8 cellular contexts compared by ENCODE assay signal in the genomic region with DNA sequence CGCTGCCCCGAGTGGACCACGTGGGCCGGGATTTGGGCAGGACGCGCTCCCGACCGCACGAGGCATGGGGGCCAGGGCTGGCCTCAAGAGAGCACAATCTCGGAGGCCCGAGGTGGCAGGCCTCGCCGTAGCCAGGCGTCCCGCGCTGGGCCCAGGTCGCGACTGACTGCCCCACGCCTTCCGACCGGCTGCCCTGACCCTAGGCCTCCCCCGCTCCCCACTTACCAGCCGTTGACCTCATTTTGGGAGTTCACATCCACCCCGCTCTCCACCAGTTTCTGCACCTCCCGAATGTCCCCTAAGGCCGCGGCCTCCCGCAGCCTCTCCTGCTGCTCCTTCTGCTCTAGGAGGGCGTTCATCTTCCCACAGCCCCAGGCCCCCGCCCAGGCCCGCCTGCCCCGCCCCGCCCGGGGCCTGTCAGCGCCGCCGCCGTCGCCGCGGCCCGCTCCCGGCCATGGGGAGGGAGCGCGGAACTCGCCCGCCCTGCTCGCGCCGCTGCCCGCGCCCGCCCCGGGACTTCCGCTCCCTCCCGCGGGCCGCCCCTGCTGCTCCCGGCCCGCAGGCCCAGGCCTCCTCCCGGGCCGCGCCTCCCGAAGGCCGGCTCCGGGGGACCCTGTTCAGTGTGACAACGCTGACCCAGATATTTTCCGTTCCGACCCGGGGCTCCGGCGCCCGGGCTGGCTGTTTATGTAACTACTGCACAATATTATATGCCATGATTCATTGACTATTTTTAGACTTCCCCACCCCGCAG. TPM values are rescaled to one million over a fixed set of nuclear protein-coding genes. Genes with fewer than 3 reads are reported as not detected.
DNase-seq lines count a peak whose midpoint lies in the region; TF ChIP-seq lines count a peak whose summit lies in the region.

A gene with protein sequence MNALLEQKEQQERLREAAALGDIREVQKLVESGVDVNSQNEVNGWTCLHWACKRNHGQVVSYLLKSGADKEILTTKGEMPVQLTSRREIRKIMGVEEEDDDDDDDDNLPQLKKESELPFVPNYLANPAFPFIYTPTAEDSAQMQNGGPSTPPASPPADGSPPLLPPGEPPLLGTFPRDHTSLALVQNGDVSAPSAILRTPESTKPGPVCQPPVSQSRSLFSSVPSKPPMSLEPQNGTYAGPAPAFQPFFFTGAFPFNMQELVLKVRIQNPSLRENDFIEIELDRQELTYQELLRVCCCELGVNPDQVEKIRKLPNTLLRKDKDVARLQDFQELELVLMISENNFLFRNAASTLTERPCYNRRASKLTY (minus strand): TSS at position 619 of the 754 bp plus-strand sequence. CDS start 260 bp downstream, at position 359.

- TF ChIP-seq CTCF in MM.1S (IDR thresholded peaks at IDR 0.05; ENCODE audit: low read length) (no peak), fibroblast of villous mesenchyme (IDR thresholded peaks at IDR 0.05; ENCODE audit: insufficient read depth, low read depth, low read length) (no peak), neural crest cell (conservative IDR thresholded peaks at IDR 0.05) (no peak), stomach (IDR thresholded peaks at IDR 0.05) (no peak)

- H3K4me2 ChIP-seq in MM.1S (ENCODE audit: low read depth, low read length), result peak within 1 kb of the TSS; percentile 84

- peaks cover 65% of the 10 kb centered on the region for H3K79me2 ChIP-seq in MM.1S (ENCODE audit: low read length)

- H3K4me3 Mint-ChIP-seq in neural crest cell, result peak within 1 kb of the TSS; percentile 97

- peak within 1 kb of the TSS; percentile 99 for H3K27ac Mint-ChIP-seq in neural crest cell (ENCODE audit: unreplicated experiment)

- H3K4me3 ChIP-seq in MM.1S (ENCODE audit: low read length), result peak within 1 kb of the TSS; percentile 92
- peak within 1 kb of the TSS; percentile 74 for H3K4me3 ChIP-seq in fibroblast of villous mesenchyme (ENCODE audit: low read depth, low read length)
- H3K4me3 ChIP-seq in stomach, result peak within 1 kb of the TSS; percentile 59 to 78 (median 67)

- H3K27ac ChIP-seq in MM.1S (ENCODE audit: low read length), result peak within 1 kb of the TSS; percentile 85
- peak within 1 kb of the TSS; percentile 93 to 99 (median 98) for H3K27ac ChIP-seq in stomach

- H3K27me3 ChIP-seq in MM.1S (replicated peaks; ENCODE audit: insufficient read depth, low read length) (no peaks in the 10 kb centered on the region), stomach (no peaks in the 10 kb centered on the region)

- WGBS in stomach, 5 donors, result 0% methylated on average over 48 to 74 of the region's 74 CpGs

- peaks cover 6% of the 10 kb centered on the region for H3K36me3 Mint-ChIP-seq in neural crest cell (ENCODE audit: low read depth)

- intact Hi-C loops in stomach (cut with DNase I; ENCODE audit: low total_unique reads), result no loop called here

- H3K9ac ChIP-seq in MM.1S (ENCODE audit: low read length), result peak within 1 kb of the TSS; percentile 86

- no peaks in the 10 kb centered on the region for H3K9me3 ChIP-seq in MM.1S (replicated peaks; ENCODE audit: insufficient read depth, low read length)
- H3K9me3 ChIP-seq in stomach, result no peaks in the 10 kb centered on the region

- peak within 1 kb of the TSS; percentile 74 for H2AFZ ChIP-seq in MM.1S (ENCODE audit: low read length)

- H3K36me3 ChIP-seq in MM.1S (replicated peaks; ENCODE audit: insufficient read depth, low read length) (0 out of 2 replicates have a peak, but pooled peaks cover 3% of the 10 kb centered on the region), stomach (peaks cover 4 to 11% (median 8%) of the 10 kb centered on the region in 4 donors)

- no peaks in the 10 kb centered on the region for H4K20me1 ChIP-seq in MM.1S (ENCODE audit: insufficient read depth, low read length)

- no peaks in the 10 kb centered on the region for H3K9me3 Mint-ChIP-seq in neural crest cell

- TF ChIP-seq EP300 in stomach (IDR thresholded peaks at IDR 0.05), result no peak

- peaks cover 19% of the 10 kb centered on the region for H3K4me1 ChIP-seq in MM.1S (ENCODE audit: low read length)
- H3K4me1 ChIP-seq in stomach, result peaks cover 21 to 67% (median 49%) of the 10 kb centered on the region in 4 donors

- DNase-seq in G401 (ENCODE audit: low spot score) (peak; percentile 97), HCEC 1CT (peak; percentile 94), MM.1S (peak; percentile 90), SIG-M5 (lab: John Stamatoyannopoulos, UW) (peak; percentile 81), activated gamma-delta T cell (lab: John Stamatoyannopoulos, UW) (peak; percentile 73), fibroblast of villous mesenchyme (ENCODE audit: low read depth) (peak; percentile 95), neural crest cell (ENCODE audit: low read depth, low spot score) (peak; percentile 82), stomach (peak; percentile 93)

- in situ Hi-C loops in G401 (cut with HindIII; ENCODE audit: low sequenced_read_pairs), result no loop called here

- no peaks in the 10 kb centered on the region for H3K27me3 Mint-ChIP-seq in neural crest cell (ENCODE audit: low read depth)

- TF ChIP-seq POLR2A in stomach (IDR thresholded peaks at IDR 0.05), result no peak

- no peaks in the 10 kb centered on the region for H3K9me2 ChIP-seq in MM.1S (replicated peaks; ENCODE audit: insufficient read depth, low read length)

- H3K4me1 Mint-ChIP-seq in neural crest cell, result peaks cover 43% of the 10 kb centered on the region

- peaks cover 22% of the 10 kb centered on the region for H3F3A ChIP-seq in MM.1S (ENCODE audit: insufficient read depth, low read length)

RNA-seq across cellular contexts. Expression of the gene that starts here (rescaled TPM):
- 32.1 and 49.0 TPM in 2 replicates for total RNA-seq in G401 (2014; rRNA removed; shearing (Covaris generic))
- 47.0 and 59.6 TPM in 2 replicates for total RNA-seq in fibroblast of villous mesenchyme
- total RNA-seq in neural crest cell, result 62.0 and 64.0 TPM in 2 replicates
- total RNA-seq in stomach, result 10 to 100 TPM in 4 of 5 donors, 1 to 10 TPM in 1; 7.5 to 36.6 (median 23.2) TPM
- 10 to 100 TPM in 2 of 3 donors, 1 to 10 TPM in 1; 8.3 to 18.8 (median 16.0) TPM for polyA plus RNA-seq in stomach

Comparison
In these comparisons a context has a peak if more than half of its experiments do, and no peak if none do; other contexts are left out.
1. Peak in every context shown above with its lines: DNase-seq, H3K4me3 ChIP-seq and H3K27ac ChIP-seq.